2 cellular contexts compared by ENCODE assay signal in the genomic region with DNA sequence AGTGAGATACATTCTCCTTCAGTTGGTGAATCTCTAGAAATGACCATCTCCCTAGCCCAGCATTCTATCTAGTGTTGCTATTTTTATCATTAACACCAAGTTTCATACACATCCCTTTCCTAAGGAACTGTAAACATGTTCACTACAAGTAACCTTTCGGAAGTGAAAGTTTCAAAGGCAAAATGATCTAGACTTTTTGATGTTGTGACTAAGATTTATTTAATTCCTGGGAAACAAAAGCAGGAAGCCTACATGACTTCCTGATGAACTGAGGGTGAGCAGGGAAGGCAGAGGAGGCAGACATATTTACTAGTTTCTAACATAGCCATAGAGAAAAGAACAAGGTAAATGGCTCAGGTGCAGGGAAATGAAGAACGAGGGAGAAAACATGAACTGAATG. TPM values are rescaled to one million over a fixed set of nuclear protein-coding genes. Genes with fewer than 3 reads are reported as not detected.
"Had no signal": no experiment of that assay in that cellular context is flagged by ENCODE, and none has a peak within 500 bp of the region (broad histone marks: within the 10 kb centered on the region; RNA-seq: fewer than 3 reads in every experiment).

No MANE protein-coding gene starts in this region.

RNA-seq across cellular contexts. Expression of gene PLGRKT, which starts 43.7 kb away (rescaled TPM):
- total RNA-seq: ascending aorta had no signal

RNA-seq across cellular contexts. Expression of gene RLN1, which starts 54.3 kb away (rescaled TPM):
- total RNA-seq: ascending aorta, cardiac muscle cell had no signal

RNA-seq across cellular contexts. Expression of gene CD274, which starts 56.4 kb away (rescaled TPM):
- total RNA-seq: cardiac muscle cell had no signal
- polyA plus RNA-seq: cardiac muscle cell had no signal
